ENCODE assay signal across 14 cellular contexts in genomic region chr1:161626445-161627139, GRCh38. TPM values are rescaled to one million over a fixed set of nuclear protein-coding genes. Genes with fewer than 3 reads are reported as not detected.
DNase-seq lines count a peak whose midpoint lies in the region; ATAC-seq and TF ChIP-seq lines count a peak whose summit lies in the region.
"Not testable (repeated sequence)": the region's sequence is repeated elsewhere in the genome, so short reads cannot be mapped to it uniquely, and the experiment has no call there.
"Had no signal": no experiment of that assay in that cellular context is flagged by ENCODE, and none has a peak within 500 bp of the region (broad histone marks: within the 10 kb centered on the region; RNA-seq: fewer than 3 reads in every experiment).

No MANE protein-coding gene starts in this region.

- CTCF ChIA-PET in CD8-positive, alpha-beta T cell (lab: Charles Lee); activated CD8-positive, alpha-beta T cell treated with anti-CD3 and anti-CD28 coated beads for 36 hours (lab: Charles Lee): not testable (repeated sequence)

- H4K20me1 ChIP-seq in OCI-LY3 (ENCODE audit: insufficient read depth, low read length), result not testable (repeated sequence)

- peaks cover 30% of the 10 kb centered on the region for H3K4me1 ChIP-seq in CD8-positive, alpha-beta T cell (ENCODE audit: insufficient read depth, low read length)
- H3K4me1 ChIP-seq in OCI-LY3 (ENCODE audit: low read length), result peaks cover 22% of the 10 kb centered on the region
- not testable (repeated sequence) for H3K4me1 ChIP-seq in mucosa of descending colon (ENCODE audit: low read depth)
- H3K4me1 ChIP-seq in neutrophil (ENCODE audit: control insufficient read depth in 1 of 2, insufficient read depth in 1 of 2, low read depth in 1 of 2, low read length in 1 of 2), result peaks cover 4 to 76% of the 10 kb centered on the region in 2 experiments

- intact Hi-C loops in CD8-positive, alpha-beta T cell (cut with DNase I, micrococcal nuclease); mucosa of descending colon (cut with DNase I, micrococcal nuclease): not testable (repeated sequence)
- intact Hi-C loops in activated CD8-positive, alpha-beta T cell treated with anti-CD3 and anti-CD28 coated beads for 36 hours (cut with micrococcal nuclease), result loop anchor here (10.0 kb wide), 1 partner anchor 108 kb away; no protein-coding TSS in a partner anchor

- peak in 1 of 7 experiments; percentile 22 for DNase-seq in CD8-positive, alpha-beta T cell
- peak; percentile 14 for DNase-seq in HT-29 (ENCODE audit: low spot score)
- peak; percentile 30 for DNase-seq in activated CD8-positive, alpha-beta T cell treated with anti-CD3 and anti-CD28 coated beads for 36 hours
- DNase-seq in effector memory CD8-positive, alpha-beta T cell, result peak in 2 of 3 experiments; percentile 34 to 55
- DNase-seq in mucosa of descending colon, result not testable (repeated sequence)

- H3K27me3 Mint-ChIP-seq in CD8-positive, alpha-beta T cell (ENCODE audit: low read depth); activated CD8-positive, alpha-beta T cell treated with anti-CD3 and anti-CD28 coated beads for 36 hours; effector memory CD8-positive, alpha-beta T cell: not testable (repeated sequence)

- peak overlapping the region; percentile 23; the same call in 1 of the 2 replicates for H3K4me2 ChIP-seq in OCI-LY3 (ENCODE audit: low read length)

- not testable (repeated sequence) for H3K36me3 ChIP-seq in CD8-positive, alpha-beta T cell (ENCODE audit: insufficient read depth, low read length); OCI-LY3 (replicated peaks; ENCODE audit: low read depth, low read length); mucosa of descending colon (ENCODE audit: low read depth)
- peaks cover 55% of the 10 kb centered on the region for H3K36me3 ChIP-seq in neutrophil

- H3K79me2 ChIP-seq in OCI-LY3 (ENCODE audit: low read length), result not testable (repeated sequence)

- not testable (repeated sequence) for TF ChIP-seq CTCF in CD8-positive, alpha-beta T cell (IDR thresholded peaks at IDR 0.05); OCI-LY3 (IDR thresholded peaks at IDR 0.05; ENCODE audit: low read depth, low read length); activated CD8-positive, alpha-beta T cell treated with anti-CD3 and anti-CD28 coated beads for 36 hours (IDR thresholded peaks at IDR 0.05); mucosa of descending colon (IDR thresholded peaks at IDR 0.05); neutrophil (IDR thresholded peaks at IDR 0.05)

- H3K9me3 Mint-ChIP-seq in CD8-positive, alpha-beta T cell; activated CD8-positive, alpha-beta T cell treated with anti-CD3 and anti-CD28 coated beads for 36 hours; effector memory CD8-positive, alpha-beta T cell: not testable (repeated sequence)

- peak overlapping the region; percentile 16 for H3K4me3 Mint-ChIP-seq in CD8-positive, alpha-beta T cell
- H3K4me3 Mint-ChIP-seq in activated CD8-positive, alpha-beta T cell treated with anti-CD3 and anti-CD28 coated beads for 36 hours, result not testable (repeated sequence)
- H3K4me3 Mint-ChIP-seq in effector memory CD8-positive, alpha-beta T cell, result peak overlapping the region; percentile 53 to 56

- H2AFZ ChIP-seq in OCI-LY3 (ENCODE audit: low read depth, low read length), result not testable (repeated sequence)

- not testable (repeated sequence) for H3K36me3 Mint-ChIP-seq in CD8-positive, alpha-beta T cell; activated CD8-positive, alpha-beta T cell treated with anti-CD3 and anti-CD28 coated beads for 36 hours (ENCODE audit: low read depth); effector memory CD8-positive, alpha-beta T cell (ENCODE audit: insufficient read depth)

- not testable (repeated sequence) for H3K27ac ChIP-seq in CD8-positive, alpha-beta T cell (ENCODE audit: low read depth, low read length); OCI-LY3 (ENCODE audit: low read length)
- peak overlapping the region; percentile 82 for H3K27ac ChIP-seq in neutrophil

- peak overlapping the region; percentile 89 for H3K27ac Mint-ChIP-seq in CD8-positive, alpha-beta T cell
- H3K27ac Mint-ChIP-seq in activated CD8-positive, alpha-beta T cell treated with anti-CD3 and anti-CD28 coated beads for 36 hours, result peak overlapping the region; percentile 28
- peak overlapping the region; percentile 88 to 92 for H3K27ac Mint-ChIP-seq in effector memory CD8-positive, alpha-beta T cell

- POLR2A ChIA-PET in CD8-positive, alpha-beta T cell (lab: Charles Lee); activated CD8-positive, alpha-beta T cell treated with anti-CD3 and anti-CD28 coated beads for 36 hours (lab: Charles Lee): not testable (repeated sequence)

- H3K9me3 ChIP-seq in CD8-positive, alpha-beta T cell (ENCODE audit: low read length); OCI-LY3 (ENCODE audit: insufficient read depth, low read length); mucosa of descending colon; neutrophil: not testable (repeated sequence)

- ATAC-seq in CD8-positive, alpha-beta T cell, result peak; percentile 65
- ATAC-seq in activated CD8-positive, alpha-beta T cell treated with anti-CD3 and anti-CD28 coated beads for 36 hours, result peak; percentile 27
- peak; percentile 69 for ATAC-seq in effector memory CD8-positive, alpha-beta T cell (replicated peaks)
- ATAC-seq in mucosa of descending colon, result peak; percentile 46

- H3K4me3 ChIP-seq in CD8-positive, alpha-beta T cell (ENCODE audit: low read depth, low read length); OCI-LY3 (ENCODE audit: low read length); mucosa of descending colon: not testable (repeated sequence)
- peak overlapping the region; percentile 71 to 90 for H3K4me3 ChIP-seq in neutrophil (ENCODE audit: low read depth in 1 of 2, low read length in 1 of 2)

- H3K27me3 ChIP-seq in CD8-positive, alpha-beta T cell (ENCODE audit: insufficient read depth, low read length); OCI-LY3 (ENCODE audit: low read depth, low read length); neutrophil: not testable (repeated sequence)

- H3K9ac ChIP-seq in OCI-LY3 (ENCODE audit: low read length), result not testable (repeated sequence)

- peaks cover 38% of the 10 kb centered on the region for H3K4me1 Mint-ChIP-seq in CD8-positive, alpha-beta T cell (ENCODE audit: low read depth)
- peaks cover 34% of the 10 kb centered on the region for H3K4me1 Mint-ChIP-seq in activated CD8-positive, alpha-beta T cell treated with anti-CD3 and anti-CD28 coated beads for 36 hours (ENCODE audit: low read depth)
- peaks cover 27 to 49% of the 10 kb centered on the region in 2 donors for H3K4me1 Mint-ChIP-seq in effector memory CD8-positive, alpha-beta T cell (ENCODE audit: low read depth in 2 of 2)

RNA-seq across cellular contexts. Expression of gene FCGR3B, which starts 4.4 kb away (rescaled TPM):
- total RNA-seq in CD8-positive, alpha-beta T cell, result not detected
- total RNA-seq in HT-29 (2014; rRNA removed; shearing (Covaris generic)), result not detected in 2 replicates
- total RNA-seq in activated CD8-positive, alpha-beta T cell treated with anti-CD3 and anti-CD28 coated beads for 36 hours, result not detected
- 1 to 10 TPM in 2 of 3 donors, not detected in 1; 1.5 to 1.7 TPM for total RNA-seq in mucosa of descending colon
- total RNA-seq: GM23248, H7, HepG2, HT1080, LHCN-M2, MCF 10A, SK-MEL-5 had no signal

RNA-seq across cellular contexts. Expression of gene FCGR2B, which starts 36.4 kb away (rescaled TPM):
- not detected for total RNA-seq in CD8-positive, alpha-beta T cell
- total RNA-seq in HT-29 (2014; rRNA removed; shearing (Covaris generic)), result not detected in 2 replicates
- total RNA-seq in activated CD8-positive, alpha-beta T cell treated with anti-CD3 and anti-CD28 coated beads for 36 hours, result not detected
- total RNA-seq in mucosa of descending colon, result 10 to 100 TPM in 2 of 3 donors, 1 to 10 TPM in 1; 5.1 to 18.7 (median 14.8) TPM
- total RNA-seq: GM23248, H7, HepG2, LHCN-M2, MCF 10A had no signal

Comparison
In these comparisons a context has a peak if more than half of its experiments do, and no peak if none do; other contexts are left out.
1. H3K27ac Mint-ChIP-seq: peak in every context shown above with its lines; median percentile 90 in effector memory CD8-positive, alpha-beta T cell; 89 in CD8-positive, alpha-beta T cell; 28 in activated CD8-positive, alpha-beta T cell treated with anti-CD3 and anti-CD28 coated beads for 36 hours.